28 cellular contexts compared by ENCODE assay signal in the genomic region with DNA sequence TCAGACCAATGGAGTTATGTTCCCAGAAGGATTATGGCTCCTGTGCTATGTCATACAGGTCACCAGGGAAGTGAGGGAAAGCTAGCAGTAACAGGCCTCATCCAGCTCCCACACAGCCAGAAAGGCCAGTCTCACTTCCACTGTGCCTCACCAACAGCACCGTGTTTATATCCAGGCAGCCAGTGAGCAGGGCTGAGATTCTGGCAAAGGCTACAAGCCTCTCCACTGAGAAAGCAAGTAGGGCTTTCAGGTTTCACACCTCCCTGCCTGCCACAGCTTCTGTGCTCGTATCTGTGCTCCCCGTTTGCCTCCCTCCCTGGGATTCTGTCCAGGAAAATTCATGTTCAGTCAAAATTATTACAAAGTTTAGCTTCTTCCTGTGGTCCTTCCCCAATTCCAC. TPM values are rescaled to one million over a fixed set of nuclear protein-coding genes. Genes with fewer than 3 reads are reported as not detected.
DNase-seq lines count a peak whose midpoint lies in the region; ATAC-seq, FAIRE-seq and TF ChIP-seq lines count a peak whose summit lies in the region.
"Had no signal": no experiment of that assay in that cellular context is flagged by ENCODE, and none has a peak within 500 bp of the region (broad histone marks: within the 10 kb centered on the region; RNA-seq: fewer than 3 reads in every experiment).

No MANE protein-coding gene starts in this region.

- no peaks in the 10 kb centered on the region for H4K20me1 ChIP-seq in BLaER1 treated with 17β-estradiol and CSF1 and Interleukin-3, amounts not matched to agents 10 nM and 100 nM
- H4K20me1 ChIP-seq in H9 (ENCODE audit: control insufficient read depth, insufficient read depth, insufficient read length) = no peaks in the 10 kb centered on the region
- no peaks in the 10 kb centered on the region for H4K20me1 ChIP-seq in GM12878 (ENCODE audit: control insufficient read depth, insufficient read depth)

- RAD21 ChIA-PET in GM12878 (lab: Charles Lee; ENCODE audit: unreplicated experiment) = interaction anchor here (1.2 kb wide), 1 partner anchor 12 kb away, joined by 3 read pairs; no protein-coding TSS in a partner anchor

- H3K18ac ChIP-seq in H9 (ENCODE audit: insufficient read length, low read depth, low read length) (no peak overlapping the region), neuronal stem cell (ENCODE audit: low read length) (no peak overlapping the region)

- WGBS in H9 (ENCODE audit: extremely low coverage, insufficient read length, low lambda C conversion rate) = no CpG with 5 or more reads among the region's 3 CpGs
- WGBS in GM12878 (ENCODE audit: insufficient coverage, insufficient replicate concordance, low lambda C conversion rate, missing lambda C conversion rate) = 47% methylated on average over 3 of the region's 3 CpGs
- WGBS in neuronal stem cell (ENCODE audit: extremely low coverage in 2 of 2, insufficient read length in 2 of 2, insufficient replicate concordance in 1 of 2), 2 donors = no CpG with 5 or more reads among the region's 3 CpGs

- no peak for TF ChIP-seq EP300 in GM12878 (IDR thresholded peaks at IDR 0.05; ENCODE audit: borderline replicate concordance in 1 of 2, control insufficient read depth in 1 of 2, low read depth in 2 of 2, low read length in 2 of 2)

- H3K4me2 ChIP-seq in BLaER1 treated with 17β-estradiol and CSF1 and Interleukin-3, amounts not matched to agents 10 nM and 100 nM = peak overlapping the region; percentile 44 to 89 (median 74)
- H3K4me2 ChIP-seq in H9 (ENCODE audit: insufficient read depth, insufficient read length, low read length) = no peak overlapping the region
- no peak overlapping the region for H3K4me2 ChIP-seq in GM12878 (ENCODE audit: control insufficient read depth, insufficient read depth)
- H3K4me2 ChIP-seq in neuronal stem cell (ENCODE audit: insufficient read depth, low read length, poor library complexity, severe bottlenecking) = no peak overlapping the region

- H2AFZ ChIP-seq in H9 (ENCODE audit: low read length) (no peak overlapping the region), GM12878 (ENCODE audit: control insufficient read depth, low read depth, low read length) (peak overlapping the region; percentile 17; the same call in 1 of the 2 replicates), neuronal stem cell (ENCODE audit: low read length) (peak overlapping the region; percentile 12)

- BruUV-seq in GM12878 (replicated peaks; lab: Mats Ljungman, UMichigan) = no TSS peak

- H2BK15ac ChIP-seq in H9 (ENCODE audit: low read depth, low read length) = no peak overlapping the region
- no peak overlapping the region for H2BK15ac ChIP-seq in neuronal stem cell (ENCODE audit: low read length)

- DNase-seq in H9 (no peak), GM12878 (ENCODE audit: low read depth, low spot score) (no peak), neuronal stem cell (ENCODE audit: low spot score) (no peak), posterior vena cava (ENCODE audit: low spot score) (no peak), NCI-H1694 treated with DMSO at 0.1 percent for 48 hours (lab: John Stamatoyannopoulos, UW) (no peak)
- DNase-seq: C1 segment of cervical spinal cord, COR-L47, EL, GDM1, Kasumi-1, MV-4-11, NCI-H1105, NCI-H1436 treated with DMSO at 0.1 percent for 48 hours, NCI-H2029, NCI-H446 treated with DMSO at 0.1 percent for 48 hours, NCI-H526, NCI-H82, Right ventricle myocardium superior, RPMI8226 had no signal

- peaks cover 8 to 23% (median 17%) of the 10 kb centered on the region in 11 experiments; a peak in 18 of 22 replicates for H3K9me3 ChIP-seq in BLaER1 treated with 17β-estradiol and CSF1 and Interleukin-3, amounts not matched to agents 10 nM and 100 nM (replicated peaks in 1 of 11)
- H3K9me3 ChIP-seq in H9 (ENCODE audit: control insufficient read depth, low read depth, low read length) = no peaks in the 10 kb centered on the region
- no peaks in the 10 kb centered on the region for H3K9me3 ChIP-seq in GM12878 (replicated peaks; ENCODE audit: control insufficient read depth, insufficient read depth, low read length)
- no peaks in the 10 kb centered on the region for H3K9me3 ChIP-seq in neuronal stem cell (replicated peaks in 1 of 2; ENCODE audit: control insufficient read depth in 2 of 2, insufficient read depth in 1 of 2, low read depth in 1 of 2, low read length in 2 of 2)
- H3K9me3 ChIP-seq: HAP-1, SJSA1 had no signal

- H3K79me2 ChIP-seq in H9 (ENCODE audit: insufficient read depth, low read length) (no peaks in the 10 kb centered on the region), GM12878 (ENCODE audit: control insufficient read depth, insufficient read depth, low read length) (no peaks in the 10 kb centered on the region)

- peak overlapping the region in 8 of 11 experiments; percentile 4 to 56 (median 18); a peak in 7 of 22 replicates for H3K27ac ChIP-seq in BLaER1 treated with 17β-estradiol and CSF1 and Interleukin-3, amounts not matched to agents 10 nM and 100 nM
- H3K27ac ChIP-seq in H9 (ENCODE audit: insufficient read length, low read depth, low read length) = no peak overlapping the region
- H3K27ac ChIP-seq in GM12878 (ENCODE audit: control insufficient read depth, insufficient read depth) = no peak overlapping the region
- no peak overlapping the region for H3K27ac ChIP-seq in neuronal stem cell (replicated peaks; ENCODE audit: low read length)
- H3K27ac ChIP-seq: SJSA1 had no signal

- peaks cover 2% of the 10 kb centered on the region for H3K27me3 Mint-ChIP-seq in H9 (ENCODE audit: low read depth)

- no peak overlapping the region for H3T11ph ChIP-seq in H9 (ENCODE audit: low read length)

- FAIRE-seq in GM12878 (lab: Jason Lieb, UNC) = no peak
- FAIRE-seq: A204.1, HTR-8/SVneo, K562 had no signal

- no peak for TF ChIP-seq POLR2A in GM12878 (IDR thresholded peaks at IDR 0.05; ENCODE audit: low read depth, low read length)

- H3K27ac Mint-ChIP-seq in H9 = peak overlapping the region in 2 of 3 experiments; percentile 59 to 91; a peak in 2 of 7 replicates
- H3K27ac Mint-ChIP-seq: CD4-positive, alpha-beta memory T cell had no signal

- H3K79me1 ChIP-seq in H9 (ENCODE audit: insufficient read depth, low read depth, low read length, poor library complexity, severe bottlenecking) (no peaks in the 10 kb centered on the region), neuronal stem cell (ENCODE audit: low read depth, low read length) (no peaks in the 10 kb centered on the region)

- peaks cover 10 to 27% (median 16%) of the 10 kb centered on the region in 10 experiments for H3K4me1 ChIP-seq in BLaER1 treated with 17β-estradiol and CSF1 and Interleukin-3, amounts not matched to agents 10 nM and 100 nM
- H3K4me1 ChIP-seq in H9 (ENCODE audit: insufficient read depth, low read length) (no peaks in the 10 kb centered on the region), GM12878 (ENCODE audit: control insufficient read depth, insufficient read depth, low read length) (no peaks in the 10 kb centered on the region; the same call in 1 of the 2 replicates), neuronal stem cell (ENCODE audit: control insufficient read depth in 2 of 2, insufficient read depth in 1 of 2, low read depth in 1 of 2, low read length in 2 of 2) (no peaks in the 10 kb centered on the region)
- H3K4me1 ChIP-seq: HAP-1, SJSA1 had no signal

- H4K91ac ChIP-seq in H9 (ENCODE audit: insufficient read length, low read depth, low read length) = no peak overlapping the region
- no peak overlapping the region for H4K91ac ChIP-seq in neuronal stem cell (ENCODE audit: low read depth, low read length, poor library complexity)

- H2BK120ac ChIP-seq in H9 (ENCODE audit: low read depth, low read length, poor library complexity, severe bottlenecking) = no peak overlapping the region
- H2BK120ac ChIP-seq in neuronal stem cell (ENCODE audit: low read depth, low read length) = no peak overlapping the region

- no peak overlapping the region for H3K4ac ChIP-seq in H9 (ENCODE audit: low read depth, low read length)
- H3K4ac ChIP-seq in neuronal stem cell (ENCODE audit: low read length) = no peak overlapping the region

- no peak overlapping the region for H3K4me3 Mint-ChIP-seq in H9
- H3K4me3 Mint-ChIP-seq: CD4-positive, alpha-beta memory T cell had no signal

- no peak overlapping the region for H2BK5ac ChIP-seq in H9 (ENCODE audit: insufficient read length, low read length)
- H2BK5ac ChIP-seq in neuronal stem cell (ENCODE audit: low read length) = no peak overlapping the region

- H4K8ac ChIP-seq in H9 (replicated peaks; ENCODE audit: insufficient read length, low read depth, low read length) = no peak overlapping the region
- H4K8ac ChIP-seq in neuronal stem cell (ENCODE audit: low read depth, low read length) = no peak overlapping the region

- no peak for TF ChIP-seq CTCF in H9 (conservative IDR thresholded peaks at IDR 0.05)
- no peak for TF ChIP-seq CTCF in GM12878 (IDR thresholded peaks at IDR 0.05 in 2 of 3, conservative IDR thresholded peaks at IDR 0.05 in 1 of 3; ENCODE audit: control insufficient read depth in 2 of 3, extremely low read depth in 1 of 3, insufficient read depth in 1 of 3, low read depth in 3 of 3, low read length in 3 of 3)

- ATAC-seq in GM12878 (peak; percentile 53), HG03439 (IDR thresholded peaks at IDR 0.05; ENCODE audit: unreplicated experiment) (no peak)

- no peak for TF ChIP-seq RAD21 in GM12878 (IDR thresholded peaks at IDR 0.05; ENCODE audit: insufficient read depth, low read depth, low read length)

- H2BK12ac ChIP-seq in H9 (ENCODE audit: insufficient read length, low read depth, low read length) (no peak overlapping the region), neuronal stem cell (ENCODE audit: low read length) (no peak overlapping the region)

- H2AK5ac ChIP-seq in H9 (ENCODE audit: insufficient read length, low read length) (no peak overlapping the region), neuronal stem cell (ENCODE audit: low read depth, low read length) (no peak overlapping the region)

- no peak overlapping the region; a peak in 1 of 20 replicates for H3K4me3 ChIP-seq in BLaER1 treated with 17β-estradiol and CSF1 and Interleukin-3, amounts not matched to agents 10 nM and 100 nM
- H3K4me3 ChIP-seq in GM12878 = no peak overlapping the region
- H3K4me3 ChIP-seq in neuronal stem cell (ENCODE audit: low read length in 2 of 2) = no peak overlapping the region
- H3K4me3 ChIP-seq: HAP-1, K562, SJSA1 had no signal

- H3K36me3 Mint-ChIP-seq in H9 (ENCODE audit: insufficient read depth in 1 of 3, low read depth in 3 of 3) = no peaks in the 10 kb centered on the region; a peak in 1 of 7 replicates
- H3K36me3 Mint-ChIP-seq: CD4-positive, alpha-beta memory T cell had no signal

- H3K36me3 ChIP-seq in BLaER1 treated with 17β-estradiol and CSF1 and Interleukin-3, amounts not matched to agents 10 nM and 100 nM = no peaks in the 10 kb centered on the region
- H3K36me3 ChIP-seq in GM12878 (ENCODE audit: control insufficient read depth in 2 of 2, insufficient read depth in 2 of 2, low read length in 1 of 2) (no peaks in the 10 kb centered on the region), neuronal stem cell (replicated peaks in 1 of 2; ENCODE audit: control insufficient read depth in 2 of 2, insufficient read depth in 2 of 2, low read length in 2 of 2) (no peaks in the 10 kb centered on the region)
- H3K36me3 ChIP-seq: HAP-1, SJSA1 had no signal

- peaks cover 14 to 15% of the 10 kb centered on the region in 2 experiments for H3K4me1 Mint-ChIP-seq in H9
- H3K4me1 Mint-ChIP-seq: CD4-positive, alpha-beta memory T cell had no signal

- H3K23me2 ChIP-seq in H9 (ENCODE audit: insufficient read length, low read depth, low read length, poor library complexity, severe bottlenecking) = no peaks in the 10 kb centered on the region

- H3K27me3 ChIP-seq in BLaER1 treated with 17β-estradiol and CSF1 and Interleukin-3, amounts not matched to agents 10 nM and 100 nM = no peaks in the 10 kb centered on the region
- no peaks in the 10 kb centered on the region for H3K27me3 ChIP-seq in H9 (ENCODE audit: insufficient read depth, low read length)
- no peaks in the 10 kb centered on the region; a peak in 1 of 4 replicates for H3K27me3 ChIP-seq in GM12878 (replicated peaks in 1 of 2; ENCODE audit: control insufficient read depth in 2 of 2, insufficient read depth in 2 of 2, low read length in 1 of 2)
- no peaks in the 10 kb centered on the region for H3K27me3 ChIP-seq in neuronal stem cell (ENCODE audit: control insufficient read depth in 3 of 3, insufficient read depth in 3 of 3, low read depth in 1 of 3, low read length in 3 of 3)
- H3K27me3 ChIP-seq: SJSA1 had no signal

- H3K14ac ChIP-seq in H9 (ENCODE audit: insufficient read depth, low read length) = no peak overlapping the region
- no peak overlapping the region for H3K14ac ChIP-seq in neuronal stem cell (ENCODE audit: low read length)

- SMC1A ChIA-PET in GM12878 (lab: Charles Lee; ENCODE audit: uncharacterized antibody, unreplicated experiment) = interaction anchor here (3.6 kb wide), 1 partner anchor 11 kb away, joined by 18 read pairs; no protein-coding TSS in a partner anchor

- H3K9me3 Mint-ChIP-seq in H9 = peaks cover 2 to 8% of the 10 kb centered on the region in 2 experiments

- no peak overlapping the region for H3K56ac ChIP-seq in H9 (ENCODE audit: insufficient read length, low read depth, low read length)

- POLR2A ChIA-PET in GM12878 (lab: Charles Lee) = no interaction called here

- no peak overlapping the region for H4K5ac ChIP-seq in H9 (ENCODE audit: insufficient read length, low read depth, low read length)

- H3K9ac ChIP-seq in BLaER1 treated with 17β-estradiol and CSF1 and Interleukin-3, amounts not matched to agents 10 nM and 100 nM = peak overlapping the region in 6 of 11 experiments; percentile 5 to 36 (median 24); a peak in 5 of 22 replicates
- H3K9ac ChIP-seq in H9 (ENCODE audit: extremely low read depth, insufficient read length, low read length) = no peak overlapping the region
- no peak overlapping the region for H3K9ac ChIP-seq in GM12878 (ENCODE audit: control insufficient read depth, insufficient read depth, low read length)
- no peak overlapping the region for H3K9ac ChIP-seq in neuronal stem cell (ENCODE audit: low read depth, low read length, poor library complexity)

- H2BK20ac ChIP-seq in H9 (ENCODE audit: low read depth, low read length, poor library complexity, severe bottlenecking) = no peak overlapping the region

- CTCF ChIA-PET in GM12878 (lab: Yijun Ruan, JAX) = interaction anchor here (0.6 to 2.7 kb wide), 6 partner anchors 9 to 1878 kb away, joined by 3 to 13 read pairs (median 4); no protein-coding TSS in a partner anchor

- in situ Hi-C loops in GM12878 (cut with MboI) = no loop called here

- no peak overlapping the region for H3K23ac ChIP-seq in H9 (ENCODE audit: insufficient read length, low read depth, low read length)
- H3K23ac ChIP-seq in neuronal stem cell (ENCODE audit: low read depth, low read length, poor library complexity) = no peak overlapping the region

- intact Hi-C loops in GM12878 (cut with micrococcal nuclease; ENCODE audit: unreplicated experiment) = no loop called here
- intact Hi-C loops in posterior vena cava (cut with DNase I) = no loop called here

RNA-seq across cellular contexts. Expression of gene CFAP20DC, which starts 14.9 kb away (rescaled TPM):
- total RNA-seq in H9 (2021) = 4.5 and 5.2 TPM in 2 replicates
- total RNA-seq in GM12878 (2013; cell fraction: nucleolus; rRNA removed) = 10.6 and 11.0 TPM in 2 replicates
- 2.3 and 2.7 TPM in 2 replicates for total RNA-seq in GM12878 (2014; rRNA removed)
- 1.7 and 2.0 TPM in 2 replicates for total RNA-seq in GM12878 (2014; rRNA removed; fragmentation: Illumina TruSeq; extraction: Trizol)
- total RNA-seq in GM12878 (2021) = 1.8 and 2.0 TPM in 2 replicates
- 0.49 TPM for polyA plus RNA-seq in GM12878 (2011; ENCODE audit: low read depth)
- polyA plus RNA-seq in GM12878 (2011; rRNA removed) = 11.6 and 23.6 TPM in 2 replicates
- polyA plus RNA-seq in GM12878 (2011; cell fraction: cytosol; rRNA removed) = 5.4 and 6.0 TPM in 2 replicates
- polyA plus RNA-seq in GM12878 (2011; cell fraction: nucleus; rRNA removed) = 8.4 and 10.3 TPM in 2 replicates
- 0.69 and 0.72 TPM in 2 replicates for polyA plus RNA-seq in GM12878 (2012)
- polyA plus RNA-seq in GM12878 (2014; fragmentation: Illumina TruSeq; extraction: Trizol) = 2.2 and 3.2 TPM in 2 replicates
- 1 to 10 TPM in 1 of 2 experiments, under 1 TPM in 1; 0.53 to 1.2 TPM for polyA plus RNA-seq in GM12878 (2014; fragmentation: Nextera tagmentation; extraction: Ambion mirVana)
- polyA plus RNA-seq in GM12878 (2014; rRNA removed) = 2.1 and 2.2 TPM in 2 replicates
- polyA plus RNA-seq in GM12878 (2016; fragmentation: Nextera tagmentation; extraction: Ambion mirVana) = 1 to 10 TPM; 1.9 to 2.9 TPM
- 10.0 and 10.7 TPM in 2 replicates for polyA minus RNA-seq in GM12878 (2011; rRNA and poly(A)+ RNA removed)
- polyA minus RNA-seq in GM12878 (2011; cell fraction: cytosol; rRNA and poly(A)+ RNA removed) = 2.1 and 2.7 TPM in 2 replicates
- polyA minus RNA-seq in GM12878 (2011; cell fraction: nucleus; rRNA and poly(A)+ RNA removed) = 15.4 and 18.3 TPM in 2 replicates
- 4.3 TPM for polyA plus RNA-seq in neuronal stem cell (2013, experiment 1 of 2)
- polyA plus RNA-seq in neuronal stem cell (2013, experiment 2 of 2) = 4.1 TPM
- total RNA-seq in posterior vena cava = under 1 TPM in 1 of 2 donors, not detected in 1; 0.65 TPM
- total RNA-seq: M059J had no signal

Comparison
In these comparisons a context has a peak if more than half of its experiments do, and no peak if none do; other contexts are left out.
1. H3K27ac ChIP-seq: peak in BLaER1 treated with 17β-estradiol and CSF1 and Interleukin-3, amounts not matched to agents 10 nM and 100 nM (8 of 11); none in H9 (single experiment), GM12878 (single experiment) and neuronal stem cell (single experiment).
2. H3K4me2 ChIP-seq: peak in BLaER1 treated with 17β-estradiol and CSF1 and Interleukin-3, amounts not matched to agents 10 nM and 100 nM (11 of 11); none in H9 (single experiment), GM12878 (single experiment) and neuronal stem cell (single experiment).
3. H3K9ac ChIP-seq: peak in BLaER1 treated with 17β-estradiol and CSF1 and Interleukin-3, amounts not matched to agents 10 nM and 100 nM (6 of 11); none in H9 (single experiment), GM12878 (single experiment) and neuronal stem cell (single experiment).